In genomic region chr12:127485528-127485927, GRCh38 we compare ENCODE assay signal across 9 cellular contexts.
DNase-seq lines count a peak whose midpoint lies in the region; ATAC-seq and TF ChIP-seq lines count a peak whose summit lies in the region.
"Had no signal": no experiment of that assay in that cellular context is flagged by ENCODE, and none has a peak within 500 bp of the region (broad histone marks: within the 10 kb centered on the region; RNA-seq: fewer than 3 reads in every experiment).

No MANE protein-coding gene starts in this region.

- no peaks in the 10 kb centered on the region for H3K4me1 ChIP-seq in vagina

- H3K4me3 ChIP-seq in fibroblast of mammary gland (ENCODE audit: control insufficient read depth, low read depth, low read length) (no peak overlapping the region), vagina (no peak overlapping the region)

- H3K27me3 ChIP-seq in vagina, result no peaks in the 10 kb centered on the region

- no peak for ATAC-seq in GM21723 (IDR thresholded peaks at IDR 0.05; ENCODE audit: unreplicated experiment)
- no peak for ATAC-seq in HG03095 (IDR thresholded peaks at IDR 0.05; ENCODE audit: unreplicated experiment)
- ATAC-seq in HG03469 (IDR thresholded peaks at IDR 0.05; ENCODE audit: unreplicated experiment), result no peak

- peak; percentile 52 for DNase-seq in stimulated activated CD4-positive, alpha-beta T cell treated with anti-CD3 and anti-CD28 coated beads, Interleukin-1b, Interleukin-23, amount 100 ng/mL, for 48 hours
- DNase-seq in stimulated activated CD4-positive, alpha-beta T cell treated with anti-CD3 and anti-CD28 coated beads, Interleukin-4, amount 100 ng/mL, for 4 hours, result no peak
- DNase-seq in RKO (ENCODE audit: low spot score), result peak; percentile 63
- DNase-seq in fibroblast of mammary gland (ENCODE audit: low read depth), result peak; percentile 89
- DNase-seq in vagina (ENCODE audit: extremely low spot score in 2 of 2), result no peak
- DNase-seq: NCI-H526 treated with DMSO at 0.1 percent for 48 hours had no signal

- TF ChIP-seq POLR2A in vagina (IDR thresholded peaks at IDR 0.05), result no peak

- no peaks in the 10 kb centered on the region for H3K9me3 ChIP-seq in vagina

- intact Hi-C loops in vagina (cut with DNase I), result no loop called here

- peak; percentile 52 for TF ChIP-seq CTCF in fibroblast of mammary gland (conservative IDR thresholded peaks at IDR 0.05; ENCODE audit: control insufficient read depth, insufficient read depth, low read depth, low read length)
- TF ChIP-seq CTCF in vagina (IDR thresholded peaks at IDR 0.05), result no peak

- H3K36me3 ChIP-seq in vagina, result no peaks in the 10 kb centered on the region

- H3K27ac ChIP-seq in vagina, result no peak overlapping the region

Comparison
In these comparisons a context has a peak if more than half of its experiments do, and no peak if none do; other contexts are left out.
1. DNase-seq: peak in stimulated activated CD4-positive, alpha-beta T cell treated with anti-CD3 and anti-CD28 coated beads, Interleukin-1b, Interleukin-23, amount 100 ng/mL, for 48 hours (single experiment), RKO (single experiment) and fibroblast of mammary gland (single experiment); none in stimulated activated CD4-positive, alpha-beta T cell treated with anti-CD3 and anti-CD28 coated beads, Interleukin-4, amount 100 ng/mL, for 4 hours (0 of 2) and vagina (0 of 2).